ENCODE assay signal across 8 cellular contexts in the genomic region with DNA sequence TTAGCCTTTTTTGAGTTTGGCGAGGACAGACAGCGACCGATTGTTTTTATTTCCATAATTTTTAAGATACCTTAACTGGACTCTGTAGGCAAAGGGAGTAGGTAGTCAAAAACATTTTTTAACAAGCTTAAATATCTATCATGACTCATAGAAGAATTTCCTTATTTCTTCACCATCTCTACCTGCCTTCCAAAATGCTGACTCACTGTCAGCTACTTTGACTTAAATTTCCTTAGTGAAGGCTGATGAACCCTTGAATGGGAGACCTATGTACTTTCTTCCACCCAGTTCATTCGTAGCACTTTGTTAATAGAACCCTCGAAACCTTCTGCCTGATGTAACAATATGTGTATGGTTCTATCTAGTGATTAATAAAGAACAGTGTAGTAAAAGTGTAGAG. TPM values are rescaled to one million over a fixed set of nuclear protein-coding genes. Genes with fewer than 3 reads are reported as not detected.
DNase-seq lines count a peak whose midpoint lies in the region; ATAC-seq and TF ChIP-seq lines count a peak whose summit lies in the region.

No MANE protein-coding gene starts in this region.

- H3K27me3 ChIP-seq in duodenal mucosa (ENCODE audit: control insufficient read depth in 1 of 2, insufficient read depth in 2 of 2, low read length in 2 of 2) (no peaks in the 10 kb centered on the region), osteoblast (ENCODE audit: insufficient read depth, low read length) (no peaks in the 10 kb centered on the region)

- peak overlapping the region; percentile 79 to 98 for H3K4me3 ChIP-seq in duodenal mucosa (ENCODE audit: low read depth in 1 of 2, low read length in 2 of 2)
- peak overlapping the region; percentile 96 for H3K4me3 ChIP-seq in osteoblast (ENCODE audit: insufficient read depth, low read length)

- DNase-seq in NCI-H146 treated with DMSO at 0.1 percent for 48 hours (lab: John Stamatoyannopoulos, UW; ENCODE audit: unreplicated experiment), result peak; percentile 36
- peak; percentile 46 for DNase-seq in osteoblast (ENCODE audit: insufficient read length, low spot score, missing footprints)
- no peak for DNase-seq in head of caudate nucleus

- TF ChIP-seq CTCF in osteoblast (IDR thresholded peaks at IDR 0.05; ENCODE audit: extremely low read depth, low read depth, low read length), result no peak

- H3K27ac ChIP-seq in duodenal mucosa (ENCODE audit: low read depth, low read length), result no peak overlapping the region
- H3K27ac ChIP-seq in osteoblast (ENCODE audit: low read depth, low read length), result peak overlapping the region; percentile 94

- peak overlapping the region; percentile 99 for H3K4me2 ChIP-seq in osteoblast (ENCODE audit: insufficient read depth, low read length)

- peak overlapping the region; percentile 95 for H3K9ac ChIP-seq in ES-I3 (ENCODE audit: low read depth, low read length)
- H3K9ac ChIP-seq in duodenal mucosa (ENCODE audit: low read depth in 1 of 2, low read length in 2 of 2), result peak overlapping the region in 1 of 2 donors; percentile 92

- H3K79me2 ChIP-seq in osteoblast (ENCODE audit: insufficient read depth, low read length), result peaks cover 51% of the 10 kb centered on the region

- no peak for TF ChIP-seq POLR2A in GM18505 (IDR thresholded peaks at IDR 0.05; ENCODE audit: borderline replicate concordance, extremely low read depth, insufficient read depth, insufficient read length)

- H3K36me3 ChIP-seq in ES-I3 (ENCODE audit: insufficient read depth, low read length) (no peaks in the 10 kb centered on the region), duodenal mucosa (ENCODE audit: control insufficient read depth in 1 of 2, insufficient read depth in 2 of 2, low read length in 2 of 2) (no peaks in the 10 kb centered on the region), osteoblast (ENCODE audit: insufficient read depth, low read length) (no peaks in the 10 kb centered on the region)

- intact Hi-C loops in head of caudate nucleus (cut with DNase I), result no loop called here

- no peak overlapping the region for H2AFZ ChIP-seq in osteoblast (ENCODE audit: low read length)

- ATAC-seq in GM18505 (IDR thresholded peaks at IDR 0.05; ENCODE audit: unreplicated experiment), result no peak
- no peak for ATAC-seq in GM21447 (IDR thresholded peaks at IDR 0.05; ENCODE audit: unreplicated experiment)
- ATAC-seq in HG03039 (IDR thresholded peaks at IDR 0.05; ENCODE audit: unreplicated experiment), result no peak

- peaks cover 13% of the 10 kb centered on the region; the same call in 1 of the 2 replicates for H3K4me1 ChIP-seq in ES-I3 (ENCODE audit: insufficient read depth, low read length)
- peaks cover 0 to 12% of the 10 kb centered on the region in 2 donors for H3K4me1 ChIP-seq in duodenal mucosa (ENCODE audit: control insufficient read depth in 1 of 2, insufficient read depth in 2 of 2, low read length in 2 of 2)
- H3K4me1 ChIP-seq in osteoblast (ENCODE audit: insufficient read depth, low read length), result peaks cover 19% of the 10 kb centered on the region

- peaks cover 3% of the 10 kb centered on the region for H4K20me1 ChIP-seq in osteoblast (ENCODE audit: insufficient read depth, low read length)

- H3K9me3 ChIP-seq in ES-I3 (ENCODE audit: control insufficient read depth, insufficient read depth, low read length) (no peaks in the 10 kb centered on the region), duodenal mucosa (ENCODE audit: control insufficient read depth in 1 of 2, low read length in 2 of 2) (no peaks in the 10 kb centered on the region), osteoblast (ENCODE audit: low read depth, low read length) (no peaks in the 10 kb centered on the region)

RNA-seq across cellular contexts. Expression of a gene that starts 1.1 kb away (rescaled TPM):
- total RNA-seq in osteoblast, result 44.9 and 45.7 TPM in 2 replicates

Comparison
In these comparisons a context has a peak if more than half of its experiments do, and no peak if none do; other contexts are left out.
1. DNase-seq: peak in NCI-H146 treated with DMSO at 0.1 percent for 48 hours (single experiment) and osteoblast (single experiment); none in head of caudate nucleus (0 of 42).